Comparison of ENCODE assay signal across 11 cellular contexts in genomic region chr14:91897121-91897701, GRCh38. TPM values are rescaled to one million over a fixed set of nuclear protein-coding genes. Genes with fewer than 3 reads are reported as not detected.
DNase-seq lines count a peak whose midpoint lies in the region; ATAC-seq and TF ChIP-seq lines count a peak whose summit lies in the region.
"Had no signal": no experiment of that assay in that cellular context is flagged by ENCODE, and none has a peak within 500 bp of the region (broad histone marks: within the 10 kb centered on the region; RNA-seq: fewer than 3 reads in every experiment).

No MANE protein-coding gene starts in this region.

- H3K27me3 ChIP-seq in HUES48 (ENCODE audit: control insufficient read depth, insufficient read depth, low read length) (no peaks in the 10 kb centered on the region), left lung (no peaks in the 10 kb centered on the region)

- TF ChIP-seq CTCF in chondrocyte (IDR thresholded peaks at IDR 0.05) (no peak), left lung (IDR thresholded peaks at IDR 0.05) (no peak)

- H3K36me3 ChIP-seq in HUES48 (ENCODE audit: control insufficient read depth, insufficient read depth, low read length) = no peaks in the 10 kb centered on the region
- no peaks in the 10 kb centered on the region for H3K36me3 ChIP-seq in left lung

- peak overlapping the region; percentile 92 for H3K27ac Mint-ChIP-seq in chondrocyte (ENCODE audit: unreplicated experiment)
- no peak overlapping the region for H3K27ac Mint-ChIP-seq in activated CD4-positive, alpha-beta memory T cell treated with anti-CD3 and anti-CD28 coated beads for 36 hours
- H3K27ac Mint-ChIP-seq: activated T-helper 1 cell treated with anti-CD3 and anti-CD28 coated beads, Interleukin-12 subunit alpha, Interleukin-12 subunit beta, Interleukin-2, Interleukin-4 antibody, amounts not matched to agents 30 ng/mL and 10 ng/mL and 1 ng/mL, durations not matched to agents 14 hours and 24 hours and 36 hours had no signal

- POLR2A ChIA-PET in activated CD4-positive, alpha-beta memory T cell treated with anti-CD3 and anti-CD28 coated beads for 36 hours (lab: Charles Lee) = no interaction called here

- peak overlapping the region; percentile 37 for H3K4me3 Mint-ChIP-seq in chondrocyte (ENCODE audit: unreplicated experiment)
- H3K4me3 Mint-ChIP-seq in activated CD4-positive, alpha-beta memory T cell treated with anti-CD3 and anti-CD28 coated beads for 36 hours = no peak overlapping the region
- H3K4me3 Mint-ChIP-seq: activated T-helper 1 cell treated with anti-CD3 and anti-CD28 coated beads, Interleukin-12 subunit alpha, Interleukin-12 subunit beta, Interleukin-2, Interleukin-4 antibody, amounts not matched to agents 30 ng/mL and 10 ng/mL and 1 ng/mL, durations not matched to agents 14 hours and 24 hours and 36 hours had no signal

- intact Hi-C loops in left lung (cut with DNase I) = no loop called here
- intact Hi-C loops in activated CD4-positive, alpha-beta memory T cell treated with anti-CD3 and anti-CD28 coated beads for 36 hours (cut with micrococcal nuclease) = loop anchor here (5.0 kb wide), 1 partner anchor 245 kb away; no protein-coding TSS in a partner anchor

- CTCF ChIA-PET in activated CD4-positive, alpha-beta memory T cell treated with anti-CD3 and anti-CD28 coated beads for 36 hours (lab: Charles Lee) = interaction anchor here (1.3 kb wide), 1 partner anchor 35 kb away, joined by 3 read pairs; no protein-coding TSS in a partner anchor

- peaks cover 96% of the 10 kb centered on the region for H3K4me1 Mint-ChIP-seq in chondrocyte (ENCODE audit: low read depth)
- peaks cover 16% of the 10 kb centered on the region for H3K4me1 Mint-ChIP-seq in activated CD4-positive, alpha-beta memory T cell treated with anti-CD3 and anti-CD28 coated beads for 36 hours (ENCODE audit: low read depth)

- H3K9me3 Mint-ChIP-seq in chondrocyte (ENCODE audit: low read depth) = no peaks in the 10 kb centered on the region
- no peaks in the 10 kb centered on the region for H3K9me3 Mint-ChIP-seq in activated CD4-positive, alpha-beta memory T cell treated with anti-CD3 and anti-CD28 coated beads for 36 hours
- H3K9me3 Mint-ChIP-seq: activated T-helper 1 cell treated with anti-CD3 and anti-CD28 coated beads, Interleukin-12 subunit alpha, Interleukin-12 subunit beta, Interleukin-2, Interleukin-4 antibody, amounts not matched to agents 30 ng/mL and 10 ng/mL and 1 ng/mL, durations not matched to agents 14 hours and 24 hours and 36 hours had no signal

- no peaks in the 10 kb centered on the region for H3K27me3 Mint-ChIP-seq in chondrocyte (ENCODE audit: low read depth)
- H3K27me3 Mint-ChIP-seq in activated CD4-positive, alpha-beta memory T cell treated with anti-CD3 and anti-CD28 coated beads for 36 hours = no peaks in the 10 kb centered on the region

- H3K36me3 Mint-ChIP-seq in chondrocyte (ENCODE audit: low read depth) = peaks cover 24% of the 10 kb centered on the region
- no peaks in the 10 kb centered on the region for H3K36me3 Mint-ChIP-seq in activated CD4-positive, alpha-beta memory T cell treated with anti-CD3 and anti-CD28 coated beads for 36 hours

- no peak overlapping the region for H3K9ac ChIP-seq in HUES48 (ENCODE audit: low read depth, low read length)

- peak; percentile 85 for ATAC-seq in left lung

- H3K9me3 ChIP-seq in HUES48 (ENCODE audit: control insufficient read depth, insufficient read depth, low read length) (no peaks in the 10 kb centered on the region), left lung (no peaks in the 10 kb centered on the region)

- H3K27ac ChIP-seq in HUES48 (ENCODE audit: low read depth, low read length) (peak overlapping the region; percentile 45), left lung (peak overlapping the region in 1 of 2 donors; percentile 39), substantia nigra (ENCODE audit: low read depth, low read length, poor library complexity, severe bottlenecking) (peak overlapping the region; percentile 11)

- DNase-seq in chondrocyte (ENCODE audit: low spot score) (no peak), left lung (peak in 1 of 2 donors; percentile 72), substantia nigra (lab: John Stamatoyannopoulos, UW) (peak in 42 of 49 donors; percentile 15 to 84 (median 54)), NCI-H2029 treated with DMSO at 0.1 percent for 48 hours (lab: John Stamatoyannopoulos, UW) (no peak), retina (no peak), HT-29 (ENCODE audit: low spot score) (no peak)
- no peak for DNase-seq in activated CD4-positive, alpha-beta memory T cell treated with anti-CD3 and anti-CD28 coated beads for 36 hours
- DNase-seq: glutamatergic neuron, MV-4-11 had no signal

- no peak overlapping the region for H3K4me3 ChIP-seq in HUES48 (ENCODE audit: low read depth, low read length)
- no peak overlapping the region for H3K4me3 ChIP-seq in left lung

- peaks cover 5% of the 10 kb centered on the region for H3K4me1 ChIP-seq in HUES48 (ENCODE audit: control insufficient read depth, insufficient read depth, low read length)
- peaks cover 5 to 9% of the 10 kb centered on the region in 2 donors for H3K4me1 ChIP-seq in left lung

RNA-seq across cellular contexts. Expression of gene TC2N, which starts 29.9 kb away (rescaled TPM):
- total RNA-seq in chondrocyte (9.1 to 14.4 TPM (median 11.2 TPM) in 3 replicates), left lung (10 to 100 TPM; 43.6 to 58.1 TPM)
- 10 to 100 TPM; 44.9 to 46.6 TPM for total RNA-seq in activated CD4-positive, alpha-beta memory T cell treated with anti-CD3 and anti-CD28 coated beads for 36 hours
- 13.9 and 14.2 TPM in 2 replicates for total RNA-seq in HT-29 (2014; rRNA removed; shearing (Covaris generic))

RNA-seq across cellular contexts. Expression of gene FBLN5, which starts 50.3 kb away (rescaled TPM):
- 1,189 to 1,311 TPM (median 1,232 TPM) in 3 replicates for total RNA-seq in chondrocyte
- total RNA-seq in left lung = 100 to 1,000 TPM in 1 of 2 donors, 10 to 100 TPM in 1; 84.5 to 125 TPM
- 1 to 10 TPM; 1.9 TPM for total RNA-seq in activated CD4-positive, alpha-beta memory T cell treated with anti-CD3 and anti-CD28 coated beads for 36 hours
- total RNA-seq in HT-29 (2014; rRNA removed; shearing (Covaris generic)) = not detected in 2 replicates

Comparison
In these comparisons a context has a peak if more than half of its experiments do, and no peak if none do; other contexts are left out.
1. DNase-seq: peak in substantia nigra (42 of 49); none in chondrocyte (single experiment), activated CD4-positive, alpha-beta memory T cell treated with anti-CD3 and anti-CD28 coated beads for 36 hours (single experiment), NCI-H2029 treated with DMSO at 0.1 percent for 48 hours (single experiment), retina (single experiment) and HT-29 (single experiment).
2. RNA of gene FBLN5, which starts 50.3 kb away (total RNA-seq): 1,189 to 1,311 TPM in chondrocyte and 84.5 to 125 TPM in left lung; 1.9 TPM in activated CD4-positive, alpha-beta memory T cell treated with anti-CD3 and anti-CD28 coated beads for 36 hours and not detected in HT-29; every median in the first group is over 10 times any median in the second.